ENCODE assay signal across 14 cellular contexts in genomic region chr3:150319900-150320299, GRCh38.
DNase-seq lines count a peak whose midpoint lies in the region; FAIRE-seq and TF ChIP-seq lines count a peak whose summit lies in the region.
"Had no signal": no experiment of that assay in that cellular context is flagged by ENCODE, and none has a peak within 500 bp of the region (broad histone marks: within the 10 kb centered on the region; RNA-seq: fewer than 3 reads in every experiment).

No MANE protein-coding gene starts in this region.

- no peaks in the 10 kb centered on the region for H3K4me1 Mint-ChIP-seq in activated naive CD4-positive, alpha-beta T cell treated with anti-CD3 and anti-CD28 coated beads, Interleukin-2, amount 10 ng/mL, durations not matched to agents 7 days and 5 days
- H3K4me1 Mint-ChIP-seq: CD4-positive, CD25-positive, alpha-beta regulatory T cell had no signal

- FAIRE-seq in H54 (lab: Jason Lieb, UNC): peak; percentile 100

- H3K9me3 ChIP-seq in WERI-Rb-1 (ENCODE audit: severe bottlenecking): no peaks in the 10 kb centered on the region

- H3K36me3 Mint-ChIP-seq in activated naive CD4-positive, alpha-beta T cell treated with anti-CD3 and anti-CD28 coated beads, Interleukin-2, amount 10 ng/mL, durations not matched to agents 7 days and 5 days: no peaks in the 10 kb centered on the region
- H3K36me3 Mint-ChIP-seq: CD4-positive, CD25-positive, alpha-beta regulatory T cell had no signal

- H3K4me3 Mint-ChIP-seq in activated naive CD4-positive, alpha-beta T cell treated with anti-CD3 and anti-CD28 coated beads, Interleukin-2, amount 10 ng/mL, durations not matched to agents 7 days and 5 days: no peak overlapping the region
- H3K4me3 Mint-ChIP-seq: CD4-positive, CD25-positive, alpha-beta regulatory T cell had no signal

- intact Hi-C loops in cardiac septum (cut with DNase I): no loop called here

- TF ChIP-seq CTCF in WERI-Rb-1 (IDR thresholded peaks at IDR 0.05; ENCODE audit: low read depth, low read length) (no peak), GM20000 (IDR thresholded peaks at IDR 0.05; ENCODE audit: extremely low read depth, missing control alignments) (no peak)

- no peak overlapping the region for H3K27ac Mint-ChIP-seq in activated naive CD4-positive, alpha-beta T cell treated with anti-CD3 and anti-CD28 coated beads, Interleukin-2, amount 10 ng/mL, durations not matched to agents 7 days and 5 days
- H3K27ac Mint-ChIP-seq: CD4-positive, CD25-positive, alpha-beta regulatory T cell had no signal

- no peaks in the 10 kb centered on the region for H3K9me3 Mint-ChIP-seq in activated naive CD4-positive, alpha-beta T cell treated with anti-CD3 and anti-CD28 coated beads, Interleukin-2, amount 10 ng/mL, durations not matched to agents 7 days and 5 days

- DNase-seq in 8988T (peak; percentile 20), H54 (ENCODE audit: insufficient read length, low spot score) (peak; percentile 46), WERI-Rb-1 (peak; percentile 55), islet precursor cell (peak; percentile 78), NCI-H526 (lab: John Stamatoyannopoulos, UW) (no peak), cardiac septum (ENCODE audit: low spot score) (no peak), GM20000 (ENCODE audit: low spot score) (no peak)
- no peak for DNase-seq in activated naive CD4-positive, alpha-beta T cell treated with anti-CD3 and anti-CD28 coated beads, Interleukin-2, amount 10 ng/mL, durations not matched to agents 7 days and 5 days
- DNase-seq: activated CD4-positive, alpha-beta T cell treated with anti-CD3 and anti-CD28 coated beads for 4 hours; caudate nucleus; CD4-positive, CD25-positive, alpha-beta regulatory T cell; NCI-H2227 treated with DMSO at 0.1 percent for 48 hours; right cardiac atrium; stimulated activated naive CD4-positive, alpha-beta T cell had no signal

- H3K36me3 ChIP-seq in WERI-Rb-1: no peaks in the 10 kb centered on the region

- H3K4me3 ChIP-seq in WERI-Rb-1 (ENCODE audit: low read depth, low read length): no peak overlapping the region

- CTCF ChIA-PET in activated naive CD4-positive, alpha-beta T cell treated with anti-CD3 and anti-CD28 coated beads, Interleukin-2, amount 10 ng/mL, durations not matched to agents 7 days and 5 days (lab: Charles Lee): no interaction called here

- H3K27ac ChIP-seq in WERI-Rb-1: no peak overlapping the region

- no peaks in the 10 kb centered on the region for H3K27me3 ChIP-seq in WERI-Rb-1 (ENCODE audit: insufficient read depth, low read depth, severe bottlenecking)

- no peak for TF ChIP-seq POLR2A in H54 (IDR thresholded peaks at IDR 0.05; ENCODE audit: low read depth, low read length)

- peaks cover 8% of the 10 kb centered on the region for H3K27me3 Mint-ChIP-seq in activated naive CD4-positive, alpha-beta T cell treated with anti-CD3 and anti-CD28 coated beads, Interleukin-2, amount 10 ng/mL, durations not matched to agents 7 days and 5 days

Comparison
In these comparisons a context has a peak if more than half of its experiments do, and no peak if none do; other contexts are left out.
1. DNase-seq: peak in 8988T (single experiment), H54 (single experiment), WERI-Rb-1 (single experiment) and islet precursor cell (single experiment); none in NCI-H526 (0 of 2), cardiac septum (single experiment), GM20000 (single experiment) and activated naive CD4-positive, alpha-beta T cell treated with anti-CD3 and anti-CD28 coated beads, Interleukin-2, amount 10 ng/mL, durations not matched to agents 7 days and 5 days (single experiment).